10 cellular contexts compared by ENCODE assay signal in the genomic region with DNA sequence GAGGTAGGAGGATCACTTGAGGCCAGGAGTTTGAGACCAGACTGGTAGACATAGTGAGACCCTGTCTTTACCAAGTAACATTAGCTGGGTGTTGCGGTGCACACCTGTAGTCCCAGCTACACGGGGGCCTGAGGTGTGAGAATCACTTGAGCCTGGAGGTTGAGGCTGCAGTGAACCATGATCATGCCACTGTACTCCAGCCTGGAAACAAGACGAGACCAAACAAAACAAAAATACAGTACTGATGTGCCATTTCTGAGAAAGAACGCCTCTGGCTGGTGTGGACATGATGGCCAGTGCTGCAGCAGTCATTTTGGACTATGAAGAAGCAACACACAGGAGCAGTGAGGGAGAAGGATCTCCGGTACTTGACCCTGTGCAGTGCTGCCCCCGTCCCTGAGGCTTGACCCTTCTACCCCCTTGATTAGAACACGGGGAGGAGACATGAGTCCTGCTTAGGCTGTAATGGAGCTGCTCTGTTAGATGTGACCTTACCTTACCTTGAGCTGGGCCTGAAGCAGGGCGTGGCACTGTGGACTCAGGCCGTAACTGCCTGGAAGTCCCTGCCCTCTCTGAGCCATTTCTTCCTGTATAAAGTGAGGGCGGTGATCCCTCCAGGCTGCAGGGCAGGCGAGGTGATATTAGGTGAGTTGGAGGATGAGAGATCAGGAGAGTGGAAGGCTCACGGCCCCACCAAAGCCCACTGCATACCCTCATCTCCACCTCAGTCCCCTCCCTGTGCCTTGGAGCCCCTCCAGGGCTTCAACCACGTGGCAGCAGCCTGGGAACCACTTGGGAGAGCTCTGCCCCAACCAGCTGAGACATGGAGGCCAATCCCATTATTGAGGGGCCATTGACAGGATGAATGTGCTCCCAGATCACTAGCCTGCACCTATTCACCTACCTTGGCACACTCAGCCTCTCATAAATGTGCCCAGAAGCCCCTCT. TPM values are rescaled to one million over a fixed set of nuclear protein-coding genes. Genes with fewer than 3 reads are reported as not detected.
DNase-seq lines count a peak whose midpoint lies in the region; ATAC-seq and TF ChIP-seq lines count a peak whose summit lies in the region.
"Had no signal": no experiment of that assay in that cellular context is flagged by ENCODE, and none has a peak within 500 bp of the region (broad histone marks: within the 10 kb centered on the region; RNA-seq: fewer than 3 reads in every experiment).

No MANE protein-coding gene starts in this region.

- H3K27ac ChIP-seq in C4-2B (peak overlapping the region; percentile 8), SK-N-MC (0 out of 2 replicates have a peak overlapping the region, but pooled peaks have one; percentile 2), hepatocyte (no peak overlapping the region)

- peaks cover 22% of the 10 kb centered on the region for H3K27me3 ChIP-seq in hepatocyte

- no peaks in the 10 kb centered on the region for H3K9me2 ChIP-seq in hepatocyte (replicated peaks; ENCODE audit: insufficient read depth)

- WGBS in hepatocyte (ENCODE audit: low lambda C conversion rate, missing lambda C conversion rate), result 62% methylated on average over 13 of the region's 13 CpGs

- no peak overlapping the region for H2AFZ ChIP-seq in hepatocyte

- peaks cover 10% of the 10 kb centered on the region for H3K4me1 ChIP-seq in hepatocyte (ENCODE audit: insufficient read depth)

- TF ChIP-seq CTCF in C4-2B (conservative IDR thresholded peaks at IDR 0.05), result no peak
- TF ChIP-seq CTCF in hepatocyte (IDR thresholded peaks at IDR 0.05; ENCODE audit: poor library complexity), result no peak

- H3K9ac ChIP-seq in SK-N-MC (ENCODE audit: insufficient read length), result no peak overlapping the region

- peaks cover 36% of the 10 kb centered on the region for H4K20me1 ChIP-seq in hepatocyte (ENCODE audit: insufficient read depth, poor library complexity, severe bottlenecking)

- peaks cover 19% of the 10 kb centered on the region for H3K79me2 ChIP-seq in hepatocyte

- H3K9me3 ChIP-seq in SK-N-MC (ENCODE audit: low read depth, low read length), result no peaks in the 10 kb centered on the region
- no peaks in the 10 kb centered on the region for H3K9me3 ChIP-seq in hepatocyte (ENCODE audit: low read depth)

- DNase-seq in SK-N-MC (ENCODE audit: low read depth, low spot score) (no peak), hepatocyte (ENCODE audit: low spot score) (peak; percentile 63), NK-92 (lab: John Stamatoyannopoulos, UW; ENCODE audit: unreplicated experiment) (no peak), ecto neural progenitor cell (ENCODE audit: low spot score) (no peak), amniotic stem cell (lab: John Stamatoyannopoulos, UW) (no peak)

- in situ Hi-C loops in GM18951 (cut with MboI; ENCODE audit: low sequenced_read_pairs, unreplicated experiment), result no loop called here

- no peak for ATAC-seq in HG02885 (IDR thresholded peaks at IDR 0.05; ENCODE audit: poor library complexity, unreplicated experiment)

- peak; percentile 53 for TF ChIP-seq POLR2A in GM18951 (IDR thresholded peaks at IDR 0.05; ENCODE audit: extremely low read depth, insufficient read depth, insufficient read length)

- peaks cover 41% of the 10 kb centered on the region for H3K36me3 ChIP-seq in SK-N-MC (ENCODE audit: insufficient read depth, low read length)
- no peaks in the 10 kb centered on the region for H3K36me3 ChIP-seq in hepatocyte (replicated peaks; ENCODE audit: insufficient read depth, low read depth)

- no peak overlapping the region for H3K4me2 ChIP-seq in hepatocyte

- H3K4me3 ChIP-seq in SK-N-MC (no peak overlapping the region), hepatocyte (no peak overlapping the region)

RNA-seq across cellular contexts. Expression of a gene that starts 5.9 kb away (rescaled TPM):
- 646 and 823 TPM in 2 replicates for total RNA-seq in hepatocyte
- 1,069 and 1,114 TPM in 2 replicates for polyA plus RNA-seq in hepatocyte

RNA-seq across cellular contexts. Expression of a gene that starts 6.1 kb away (rescaled TPM):
- total RNA-seq in hepatocyte, result 0.03 TPM in 1 of 2 replicates, not detected in the other
- polyA plus RNA-seq in hepatocyte, result not detected in 2 replicates
- total RNA-seq: epithelial cell of proximal tubule had no signal

RNA-seq across cellular contexts. Expression of a gene that starts 17.9 kb away (rescaled TPM):
- 2.2 and 3.2 TPM in 2 replicates for total RNA-seq in hepatocyte
- polyA plus RNA-seq in hepatocyte, result 3.0 and 3.6 TPM in 2 replicates

RNA-seq across cellular contexts. Expression of a gene that starts 44.3 kb away (rescaled TPM):
- total RNA-seq in hepatocyte, result not detected in 2 replicates
- 0.21 and 0.35 TPM in 2 replicates for polyA plus RNA-seq in hepatocyte
- total RNA-seq: epithelial cell of proximal tubule, temporal lobe had no signal
